In genomic region chr20:25062841-25063240, GRCh38 we compare ENCODE assay signal across 38 cellular contexts. TPM values are rescaled to one million over a fixed set of nuclear protein-coding genes. Genes with fewer than 3 reads are reported as not detected.
"Had no signal": no experiment of that assay in that cellular context is flagged by ENCODE, and none has a peak within 500 bp of the region (broad histone marks: within the 10 kb centered on the region; RNA-seq: fewer than 3 reads in every experiment).

No MANE protein-coding gene starts in this region.

- H3K4me2 ChIP-seq: PC-9 had no signal

- H3K27ac ChIP-seq: breast epithelium, PC-9, RWPE1, SJCRH30, SK-N-MC, WERI-Rb-1 had no signal

- H3K4me3 Mint-ChIP-seq: activated CD4-positive, alpha-beta T cell treated with anti-CD3 and anti-CD28 coated beads, Interleukin-2, amount 10 ng/mL, durations not matched to agents 7 days and 5 days; activated CD8-positive, alpha-beta T cell treated with anti-CD3 and anti-CD28 coated beads, Interleukin-2, amount 10 ng/mL, durations not matched to agents 7 days and 5 days; activated naive CD4-positive, alpha-beta T cell treated with anti-CD3 and anti-CD28 coated beads, Interleukin-2, amount 50 U/mL, for 24 hours; activated naive CD8-positive, alpha-beta T cell treated with anti-CD3 and anti-CD28 coated beads, Interleukin-2, amount 10 ng/mL, durations not matched to agents 7 days and 5 days; activated T-cell treated with anti-CD3 and anti-CD28 coated beads, Interleukin-2, amount 50 U/mL, for 24 hours had no signal

- H3K4me3 ChIP-seq: body of pancreas, breast epithelium, MG63, PC-9, SJCRH30, SK-N-MC had no signal

- H3K36me3 ChIP-seq: breast epithelium, MG63, SJCRH30, WERI-Rb-1 had no signal

- DNase-seq: activated CD4-positive, alpha-beta T cell treated with anti-CD3 and anti-CD28 coated beads, Interleukin-2, amount 10 ng/mL, durations not matched to agents 7 days and 5 days; activated CD4-positive, alpha-beta T cell treated with anti-CD3 and anti-CD28 coated beads, Interleukin-2, amount 50 U/mL, for 48 hours; activated CD4-positive, CD25-positive, alpha-beta regulatory T cell; activated CD8-positive, alpha-beta T cell treated with anti-CD3 and anti-CD28 coated beads, Interleukin-2, amount 10 ng/mL, durations not matched to agents 7 days and 5 days; activated gamma-delta T cell; activated naive CD4-positive, alpha-beta T cell treated with Interleukin-2 at 50 U/mL for 16 hours; activated naive CD8-positive, alpha-beta T cell treated with anti-CD3 and anti-CD28 coated beads, Interleukin-2, amount 10 ng/mL, durations not matched to agents 7 days and 5 days; amygdala; caudate nucleus; Kasumi-1; KG1; MG63; NCI-H1048; NCI-H1105 treated with DMSO at 0.1 percent for 48 hours; NCI-H1436; NCI-H1694; NCI-H1930; NCI-H2081 treated with DMSO at 0.1 percent for 48 hours; NCI-H345; NCI-H526; NCI-H748 treated with DMSO at 0.1 percent for 48 hours; Right ventricle myocardium superior; SJCRH30; T1000; WERI-Rb-1 had no signal

- H2AFZ ChIP-seq: PC-9 had no signal

- H3K4me1 ChIP-seq: SJCRH30 had no signal

- ATAC-seq: activated CD8-positive, alpha-beta T cell treated with anti-CD3 and anti-CD28 coated beads, Interleukin-2, amount 10 ng/mL, durations not matched to agents 7 days and 5 days; body of pancreas had no signal

- H3K27me3 ChIP-seq: body of pancreas, breast epithelium, MG63, SJCRH30 had no signal

- H3K9me3 Mint-ChIP-seq: activated CD4-positive, alpha-beta T cell treated with anti-CD3 and anti-CD28 coated beads, Interleukin-2, amount 10 ng/mL, durations not matched to agents 7 days and 5 days; activated naive CD4-positive, alpha-beta T cell treated with anti-CD3 and anti-CD28 coated beads, Interleukin-2, amount 50 U/mL, for 24 hours; activated naive CD8-positive, alpha-beta T cell treated with anti-CD3 and anti-CD28 coated beads, Interleukin-2, amount 10 ng/mL, durations not matched to agents 7 days and 5 days; activated T-cell treated with anti-CD3 and anti-CD28 coated beads, Interleukin-2, amount 50 U/mL, for 24 hours; activated T-helper 2 cell treated with anti-CD3 and anti-CD28 coated beads, Interferon-gamma antibody, Interleukin-2, Interleukin-4, amounts not matched to agents 10 μg/mL and 5 μg/mL and 100 μg/mL, durations not matched to agents 14 hours and 24 hours and 36 hours had no signal

- H3K27me3 Mint-ChIP-seq: activated naive CD4-positive, alpha-beta T cell treated with anti-CD3 and anti-CD28 coated beads, Interleukin-2, amount 50 U/mL, for 24 hours had no signal

- H3K36me3 Mint-ChIP-seq: activated naive CD4-positive, alpha-beta T cell treated with anti-CD3 and anti-CD28 coated beads, Interleukin-2, amount 50 U/mL, for 24 hours; activated naive CD8-positive, alpha-beta T cell treated with anti-CD3 and anti-CD28 coated beads, Interleukin-2, amount 10 ng/mL, durations not matched to agents 7 days and 5 days had no signal

- H3K27ac Mint-ChIP-seq: activated CD4-positive, alpha-beta T cell treated with anti-CD3 and anti-CD28 coated beads, Interleukin-2, amount 10 ng/mL, durations not matched to agents 7 days and 5 days; activated CD8-positive, alpha-beta T cell treated with anti-CD3 and anti-CD28 coated beads, Interleukin-2, amount 10 ng/mL, durations not matched to agents 7 days and 5 days; activated naive CD4-positive, alpha-beta T cell treated with anti-CD3 and anti-CD28 coated beads, Interleukin-2, amount 50 U/mL, for 24 hours; activated naive CD8-positive, alpha-beta T cell treated with anti-CD3 and anti-CD28 coated beads, Interleukin-2, amount 10 ng/mL, durations not matched to agents 7 days and 5 days; activated T-cell treated with anti-CD3 and anti-CD28 coated beads, Interleukin-2, amount 50 U/mL, for 24 hours; activated T-helper 2 cell treated with anti-CD3 and anti-CD28 coated beads, Interferon-gamma antibody, Interleukin-2, Interleukin-4, amounts not matched to agents 10 μg/mL and 5 μg/mL and 100 μg/mL, durations not matched to agents 14 hours and 24 hours and 36 hours had no signal

- H3K9me3 ChIP-seq: body of pancreas, breast epithelium, MG63, SJCRH30 had no signal

RNA-seq across cellular contexts. Expression of gene VSX1, which starts 19.1 kb away (rescaled TPM):
- total RNA-seq: activated CD4-positive, alpha-beta T cell treated with anti-CD3 and anti-CD28 coated beads, Interleukin-2, amount 10 ng/mL, durations not matched to agents 7 days and 5 days; activated CD8-positive, alpha-beta T cell treated with anti-CD3 and anti-CD28 coated beads, Interleukin-2, amount 10 ng/mL, durations not matched to agents 7 days and 5 days; activated naive CD8-positive, alpha-beta T cell treated with anti-CD3 and anti-CD28 coated beads, Interleukin-2, amount 10 ng/mL, durations not matched to agents 7 days and 5 days; activated T-helper 2 cell treated with anti-CD3 and anti-CD28 coated beads, Interferon-gamma antibody, Interleukin-2, Interleukin-4, amounts not matched to agents 10 μg/mL and 5 μg/mL and 100 μg/mL, durations not matched to agents 14 hours and 24 hours and 36 hours; astrocyte; NCI-H460; OCI-LY7; T-helper 1 cell treated with Interleukin-12 subunit alpha and Interleukin-12 subunit beta and Interleukin-4 antibody, amounts not matched to agents 30 ng/mL and 1 ng/mL, for 36 hours; T-helper 2 cell treated with Interferon-gamma antibody and Interleukin-4, amounts not matched to agents 100 ng/mL and 5 ng/mL, for 36 hours had no signal
